8 cellular contexts compared by ENCODE assay signal in genomic region chr16:87950765-87951549, GRCh38. TPM values are rescaled to one million over a fixed set of nuclear protein-coding genes. Genes with fewer than 3 reads are reported as not detected.
A peak's percentile ranks its signal among the peaks of the same experiment; 100 is the strongest.
DNase-seq lines count a peak whose midpoint lies in the region; ATAC-seq and TF ChIP-seq lines count a peak whose summit lies in the region.

TSS of gene BANP (plus strand) at chr16:87951434. CDS start at chr16:87975116, 23,682 bp downstream.

- intact Hi-C loops in lower lobe of right lung (cut with DNase I) = no loop called here

- H3K36me3 ChIP-seq in lower lobe of right lung = no peaks in the 10 kb centered on the region

- TF ChIP-seq CTCF in lower lobe of right lung (IDR thresholded peaks at IDR 0.05) = peak; percentile 61

- no peaks in the 10 kb centered on the region for H3K27me3 ChIP-seq in lower lobe of right lung (ENCODE audit: low read depth)

- H3K27ac ChIP-seq in lower lobe of right lung = peak within 1 kb of the TSS; percentile 93

- ATAC-seq in GM19468 (IDR thresholded peaks at IDR 0.05; ENCODE audit: extremely low read depth, unreplicated experiment) = peak; percentile 81
- peak; percentile 97 for ATAC-seq in lower lobe of right lung

- DNase-seq in COLO829 (ENCODE audit: low spot score) = peak; percentile 94
- peak; percentile 76 for DNase-seq in HS-5 (ENCODE audit: low read depth)
- peak; percentile 76 for DNase-seq in NK-92 (lab: John Stamatoyannopoulos, UW; ENCODE audit: unreplicated experiment)
- DNase-seq in activated CD8-positive, alpha-beta memory T cell treated with anti-CD3 and anti-CD28 coated beads for 1 hour (ENCODE audit: extremely low read depth in 1 of 2, low read depth in 1 of 2) = peak; percentile 91 to 93
- DNase-seq in effector CD4-positive, alpha-beta T cell = peak; percentile 98
- DNase-seq in lower lobe of right lung = peak; percentile 99
- peak; percentile 88 to 96 (median 95) for DNase-seq in stimulated activated CD4-positive, alpha-beta T cell treated with anti-CD3 and anti-CD28 coated beads, TNF-alpha, amount 100 ng/mL, for 24 hours (ENCODE audit: low read depth in 3 of 3)

- no peaks in the 10 kb centered on the region for H3K9me3 ChIP-seq in lower lobe of right lung

- peaks cover 42% of the 10 kb centered on the region for H3K4me1 ChIP-seq in lower lobe of right lung

- peak within 1 kb of the TSS; percentile 89 for H3K4me3 ChIP-seq in lower lobe of right lung

RNA-seq across cellular contexts. Expression of gene BANP, which starts in this region (rescaled TPM):
- total RNA-seq in lower lobe of right lung = 29.7 TPM

Comparison
In these comparisons a context has a peak if more than half of its experiments do, and no peak if none do; other contexts are left out.
1. Peak in every context shown above with its lines: DNase-seq, ATAC-seq, H3K4me3 ChIP-seq and H3K27ac ChIP-seq.